Comparison of ENCODE assay signal across 17 cellular contexts in the genomic region with DNA sequence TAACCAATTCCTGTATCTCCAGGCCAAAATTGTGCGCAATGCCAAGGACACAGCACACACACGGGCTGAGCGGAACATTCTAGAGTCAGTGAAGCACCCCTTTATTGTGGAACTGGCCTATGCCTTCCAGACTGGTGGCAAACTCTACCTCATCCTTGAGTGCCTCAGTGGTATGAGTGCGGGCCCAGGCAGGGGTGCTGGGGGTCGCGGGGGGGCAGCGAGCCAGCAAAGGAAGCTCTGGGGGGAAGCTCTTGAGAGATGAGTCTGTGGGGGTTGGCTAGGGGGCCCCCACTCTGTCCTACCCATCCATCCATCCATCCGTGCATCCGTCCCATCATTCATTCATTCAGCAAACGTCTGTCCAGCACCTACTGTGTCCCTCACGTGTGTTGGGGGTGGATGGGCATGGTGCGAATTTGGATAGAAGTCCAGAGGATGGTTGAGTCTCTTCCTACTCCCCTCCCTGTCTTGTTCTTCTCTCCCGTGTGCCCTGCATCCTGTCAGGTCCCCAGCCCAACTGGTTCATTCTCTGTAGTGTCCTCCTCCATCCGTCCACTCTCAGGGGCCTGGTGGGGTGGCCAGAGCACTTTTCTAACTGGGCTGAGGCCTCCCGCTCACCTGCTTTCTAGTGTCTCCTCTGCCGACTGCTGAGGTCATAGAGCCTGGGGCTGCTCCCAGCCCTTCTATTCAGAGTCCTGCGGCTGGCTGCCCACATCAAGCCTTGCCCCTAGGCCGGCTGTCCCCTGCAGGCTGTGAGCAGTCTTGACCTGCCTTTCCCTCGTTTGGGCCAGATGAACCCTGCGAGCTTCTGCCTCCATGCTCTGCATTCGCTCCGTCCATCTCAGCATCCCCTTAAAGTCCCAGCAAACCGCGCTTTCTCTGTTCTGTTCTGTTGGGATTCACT. TPM values are rescaled to one million over a fixed set of nuclear protein-coding genes. Genes with fewer than 3 reads are reported as not detected.
DNase-seq lines count a peak whose midpoint lies in the region; ATAC-seq and TF ChIP-seq lines count a peak whose summit lies in the region.
"Had no signal": no experiment of that assay in that cellular context is flagged by ENCODE, and none has a peak within 500 bp of the region (broad histone marks: within the 10 kb centered on the region; RNA-seq: fewer than 3 reads in every experiment).

No MANE protein-coding gene starts in this region.

- CTCF ChIA-PET in activated CD4-positive, alpha-beta T cell treated with anti-CD3 and anti-CD28 coated beads for 36 hours (lab: Charles Lee) = interaction anchor here (1.4 kb wide), 1 partner anchor 24 kb away, joined by 4 read pairs; no protein-coding TSS in a partner anchor

- H3K9ac ChIP-seq in Loucy (ENCODE audit: low read depth, low read length, poor library complexity, severe bottlenecking) = no peak overlapping the region
- H3K9ac ChIP-seq: KMS-11 had no signal

- no peak for ATAC-seq in activated CD4-positive, alpha-beta T cell treated with anti-CD3 and anti-CD28 coated beads for 36 hours
- ATAC-seq in activated naive CD8-positive, alpha-beta T cell treated with anti-CD3 and anti-CD28 coated beads, Interleukin-2, amount 50 U/mL, for 24 hours = no peak
- ATAC-seq in left ventricle myocardium superior (no peak), HG02571 (IDR thresholded peaks at IDR 0.05; ENCODE audit: unreplicated experiment) (no peak)
- ATAC-seq: left lung had no signal

- DNase-seq in activated CD4-positive, alpha-beta T cell treated with anti-CD3 and anti-CD28 coated beads for 36 hours = no peak
- DNase-seq in activated CD4-positive, alpha-beta T cell treated with anti-CD3 and anti-CD28 coated beads, Interleukin-2, amount 50 U/mL, for 1 hour = no peak
- no peak for DNase-seq in activated naive CD8-positive, alpha-beta T cell treated with anti-CD3 and anti-CD28 coated beads, Interleukin-2, amount 50 U/mL, for 24 hours
- DNase-seq in neural crest cell (ENCODE audit: low read depth, low spot score) (no peak), left ventricle myocardium superior (no peak), SHP77 (lab: John Stamatoyannopoulos, UW) (no peak)
- DNase-seq: amygdala, foreskin melanocyte, left lung, NCI-H1105 treated with DMSO at 0.1 percent for 48 hours had no signal

- no peak overlapping the region for H3K4me3 Mint-ChIP-seq in activated CD4-positive, alpha-beta T cell treated with anti-CD3 and anti-CD28 coated beads for 36 hours
- H3K4me3 Mint-ChIP-seq in activated naive CD8-positive, alpha-beta T cell treated with anti-CD3 and anti-CD28 coated beads, Interleukin-2, amount 50 U/mL, for 24 hours = peak overlapping the region; percentile 14
- peak overlapping the region; percentile 81 for H3K4me3 Mint-ChIP-seq in neural crest cell

- peaks cover 57% of the 10 kb centered on the region for H4K20me1 ChIP-seq in Loucy (ENCODE audit: insufficient read depth, low read length, poor library complexity, severe bottlenecking)

- H3K9me3 Mint-ChIP-seq in activated CD4-positive, alpha-beta T cell treated with anti-CD3 and anti-CD28 coated beads for 36 hours (ENCODE audit: low read depth) = no peaks in the 10 kb centered on the region
- H3K9me3 Mint-ChIP-seq in activated naive CD8-positive, alpha-beta T cell treated with anti-CD3 and anti-CD28 coated beads, Interleukin-2, amount 50 U/mL, for 24 hours = no peaks in the 10 kb centered on the region
- H3K9me3 Mint-ChIP-seq in neural crest cell = no peaks in the 10 kb centered on the region

- intact Hi-C loops in activated CD4-positive, alpha-beta T cell treated with anti-CD3 and anti-CD28 coated beads for 36 hours (cut with DNase I, micrococcal nuclease) = no loop called here
- intact Hi-C loops in left ventricle myocardium superior (cut with micrococcal nuclease) = no loop called here

- H3K9me2 ChIP-seq in Loucy (replicated peaks; ENCODE audit: low read depth, low read length) = no peaks in the 10 kb centered on the region

- POLR2A ChIA-PET in activated CD4-positive, alpha-beta T cell treated with anti-CD3 and anti-CD28 coated beads for 36 hours (lab: Charles Lee) = no interaction called here

- H3F3A ChIP-seq in Loucy (ENCODE audit: low read depth) = 0 out of 2 replicates have a peak, but pooled peaks cover 2% of the 10 kb centered on the region

- H3K27me3 ChIP-seq in Loucy (ENCODE audit: insufficient read depth, low read length, poor library complexity, severe bottlenecking) = no peaks in the 10 kb centered on the region
- H3K27me3 ChIP-seq: left lung had no signal

- no peak overlapping the region for H2AFZ ChIP-seq in Loucy (ENCODE audit: low read length)

- H3K4me3 ChIP-seq in Loucy (ENCODE audit: low read length, poor library complexity, severe bottlenecking) = no peak overlapping the region
- H3K4me3 ChIP-seq: left lung, smooth muscle cell had no signal

- peak overlapping the region; percentile 53 for H3K27ac Mint-ChIP-seq in activated CD4-positive, alpha-beta T cell treated with anti-CD3 and anti-CD28 coated beads for 36 hours
- H3K27ac Mint-ChIP-seq in activated naive CD8-positive, alpha-beta T cell treated with anti-CD3 and anti-CD28 coated beads, Interleukin-2, amount 50 U/mL, for 24 hours = peak overlapping the region; percentile 76
- peak overlapping the region; percentile 85 for H3K27ac Mint-ChIP-seq in neural crest cell (ENCODE audit: unreplicated experiment)

- no peaks in the 10 kb centered on the region for H3K27me3 Mint-ChIP-seq in activated CD4-positive, alpha-beta T cell treated with anti-CD3 and anti-CD28 coated beads for 36 hours
- H3K27me3 Mint-ChIP-seq in activated naive CD8-positive, alpha-beta T cell treated with anti-CD3 and anti-CD28 coated beads, Interleukin-2, amount 50 U/mL, for 24 hours = peaks cover 2% of the 10 kb centered on the region
- H3K27me3 Mint-ChIP-seq in neural crest cell (ENCODE audit: low read depth) = no peaks in the 10 kb centered on the region

- H3K4me1 Mint-ChIP-seq in activated CD4-positive, alpha-beta T cell treated with anti-CD3 and anti-CD28 coated beads for 36 hours = peaks cover 57% of the 10 kb centered on the region
- peaks cover 68% of the 10 kb centered on the region for H3K4me1 Mint-ChIP-seq in activated naive CD8-positive, alpha-beta T cell treated with anti-CD3 and anti-CD28 coated beads, Interleukin-2, amount 50 U/mL, for 24 hours
- H3K4me1 Mint-ChIP-seq in neural crest cell = peaks cover 8% of the 10 kb centered on the region

- peak overlapping the region; percentile 16 for H3K4me2 ChIP-seq in Loucy (ENCODE audit: low read depth, low read length, poor library complexity, severe bottlenecking)
- H3K4me2 ChIP-seq: KMS-11, smooth muscle cell had no signal

- peaks cover 78% of the 10 kb centered on the region for H3K79me2 ChIP-seq in Loucy (ENCODE audit: insufficient read depth, low read length)

- no peaks in the 10 kb centered on the region for H3K9me3 ChIP-seq in Loucy (ENCODE audit: insufficient read depth, low read depth, low read length)
- H3K9me3 ChIP-seq: left lung had no signal

- peaks cover 51% of the 10 kb centered on the region for H3K4me1 ChIP-seq in Loucy (ENCODE audit: insufficient read depth, low read length, poor library complexity, severe bottlenecking)

- TF ChIP-seq CTCF in Loucy (conservative IDR thresholded peaks at IDR 0.05; ENCODE audit: low read length) = no peak
- TF ChIP-seq CTCF in neural crest cell (conservative IDR thresholded peaks at IDR 0.05) = no peak

- peaks cover 20% of the 10 kb centered on the region; the same call in 1 of the 2 replicates for H3K36me3 ChIP-seq in Loucy (ENCODE audit: insufficient read depth, low read length)

- peaks cover 45% of the 10 kb centered on the region for H3K36me3 Mint-ChIP-seq in activated CD4-positive, alpha-beta T cell treated with anti-CD3 and anti-CD28 coated beads for 36 hours (ENCODE audit: low read depth)
- H3K36me3 Mint-ChIP-seq in activated naive CD8-positive, alpha-beta T cell treated with anti-CD3 and anti-CD28 coated beads, Interleukin-2, amount 50 U/mL, for 24 hours (ENCODE audit: low read depth) = peaks cover 24% of the 10 kb centered on the region
- H3K36me3 Mint-ChIP-seq in neural crest cell (ENCODE audit: low read depth) = no peaks in the 10 kb centered on the region

RNA-seq across cellular contexts. Expression of gene RPS6KB2, which starts 3.3 kb away (rescaled TPM):
- 10 to 100 TPM; 53.4 to 57.2 TPM for total RNA-seq in activated CD4-positive, alpha-beta T cell treated with anti-CD3 and anti-CD28 coated beads for 36 hours
- 48.4 and 55.0 TPM in 2 replicates for total RNA-seq in neural crest cell
- 25.1 TPM for total RNA-seq in left ventricle myocardium superior

RNA-seq across cellular contexts. Expression of gene PTPRCAP, which starts 5.9 kb away (rescaled TPM):
- total RNA-seq in activated CD4-positive, alpha-beta T cell treated with anti-CD3 and anti-CD28 coated beads for 36 hours = 10 to 100 TPM; 80.1 to 83.4 TPM
- total RNA-seq in neural crest cell = 0.84 and 1.6 TPM in 2 replicates
- 2.0 TPM for total RNA-seq in left ventricle myocardium superior
- total RNA-seq: smooth muscle cell had no signal

RNA-seq across cellular contexts. Expression of gene CORO1B, which starts 11.7 kb away (rescaled TPM):
- total RNA-seq in activated CD4-positive, alpha-beta T cell treated with anti-CD3 and anti-CD28 coated beads for 36 hours = 100 to 1,000 TPM; 178 to 285 TPM
- 79.0 and 89.5 TPM in 2 replicates for total RNA-seq in neural crest cell
- total RNA-seq in left ventricle myocardium superior = 23.2 TPM

RNA-seq across cellular contexts. Expression of gene CARNS1, which starts 16.1 kb away (rescaled TPM):
- 1 to 10 TPM; 1.5 to 1.6 TPM for total RNA-seq in activated CD4-positive, alpha-beta T cell treated with anti-CD3 and anti-CD28 coated beads for 36 hours
- total RNA-seq in neural crest cell (0.07 and 0.12 TPM in 2 replicates), left ventricle myocardium superior (18.0 TPM)
- total RNA-seq: A172 had no signal

RNA-seq across cellular contexts. Expression of gene GPR152, which starts 20.9 kb away (rescaled TPM):
- total RNA-seq in activated CD4-positive, alpha-beta T cell treated with anti-CD3 and anti-CD28 coated beads for 36 hours = not detected
- total RNA-seq in neural crest cell (not detected in 2 replicates), left ventricle myocardium superior (not detected)
- total RNA-seq: A172, left lung, mucosa of gallbladder, posterior vena cava, smooth muscle cell had no signal

Comparison
In these comparisons a context has a peak if more than half of its experiments do, and no peak if none do; other contexts are left out.
1. RNA of gene PTPRCAP, which starts 5.9 kb away (total RNA-seq): 80.1 to 83.4 TPM in activated CD4-positive, alpha-beta T cell treated with anti-CD3 and anti-CD28 coated beads for 36 hours; 2.0 TPM in left ventricle myocardium superior (single experiment) and 0.84 to 1.6 TPM in neural crest cell; every median in the first group is over 10 times any median in the second.
2. Peak in every context shown above with its lines, with median percentiles within 50 percentile points of each other: H3K27ac Mint-ChIP-seq.